11 cellular contexts compared by ENCODE assay signal in the genomic region with DNA sequence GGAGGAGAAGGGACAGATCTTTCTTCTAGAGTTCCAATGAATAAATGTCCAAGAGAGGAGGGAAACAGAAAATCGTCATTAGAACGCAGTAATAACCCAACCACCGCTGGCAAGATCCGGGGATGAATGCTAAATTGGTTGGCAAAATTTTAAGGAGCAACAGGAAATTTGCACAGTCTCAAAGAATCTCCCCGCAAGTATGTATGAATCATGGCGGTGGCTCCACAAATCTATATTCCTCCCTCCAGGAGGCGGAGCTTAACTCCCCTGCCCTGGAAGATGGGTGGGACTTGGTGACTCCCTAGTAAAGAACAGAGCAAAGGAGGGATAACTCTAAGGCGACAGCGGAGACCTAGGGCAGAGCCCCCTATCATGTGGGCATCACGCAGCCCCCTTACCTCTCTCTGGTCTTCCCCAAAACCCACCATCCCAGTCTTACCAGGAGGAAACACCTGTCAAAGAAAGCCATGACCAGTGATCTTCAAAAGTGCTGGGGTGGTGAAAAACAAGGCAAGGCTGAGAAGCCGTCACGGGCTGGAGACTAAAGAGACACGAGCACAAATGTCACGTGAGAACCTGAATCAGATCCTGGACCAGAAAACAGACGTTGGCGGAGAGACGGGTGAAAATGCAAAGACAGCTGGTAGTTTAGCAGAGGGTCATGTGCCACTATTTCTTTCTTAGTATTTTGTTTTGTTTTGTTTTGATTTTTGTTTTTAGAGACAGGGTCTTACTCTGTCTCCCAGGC.
A peak's percentile ranks its signal among the peaks of the same experiment; 100 is the strongest.
DNase-seq lines count a peak whose midpoint lies in the region; ATAC-seq lines count a peak whose summit lies in the region.
"Had no signal": no experiment of that assay in that cellular context is flagged by ENCODE, and none has a peak within 500 bp of the region (broad histone marks: within the 10 kb centered on the region; RNA-seq: fewer than 3 reads in every experiment).

No MANE protein-coding gene starts in this region.

- no peak overlapping the region for H3K9ac ChIP-seq in SK-N-MC (ENCODE audit: insufficient read length)

- peak; percentile 95 for DNase-seq in Daoy (ENCODE audit: low read depth)
- DNase-seq in SK-N-MC (ENCODE audit: low read depth, low spot score): peak; percentile 24
- peak; percentile 89 for DNase-seq in fibroblast of gingiva (ENCODE audit: low read depth)
- DNase-seq in pulmonary artery endothelial cell (ENCODE audit: low read depth, low spot score): peak; percentile 72
- no peak for DNase-seq in NK-92 treated with Interleukin-12 subunit alpha and Interleukin-12 subunit beta, amount 100 ng/mL, for 24 hours (lab: John Stamatoyannopoulos, UW)
- DNase-seq in NCI-H1417 treated with DMSO at 0.1 percent for 48 hours (lab: John Stamatoyannopoulos, UW): no peak
- DNase-seq in stimulated activated CD4-positive, alpha-beta T cell treated with anti-CD3 and anti-CD28 coated beads, Interleukin-4, amount 100 ng/mL, for 4 hours: no peak
- DNase-seq: GF-D8; psoas muscle; stimulated activated naive CD8-positive, alpha-beta T cell treated with anti-CD3 and anti-CD28 coated beads, Interleukin-15, amount 100 ng/mL, for 72 hours had no signal

- ATAC-seq in GM21619 (IDR thresholded peaks at IDR 0.05; ENCODE audit: unreplicated experiment): no peak
- ATAC-seq: stimulated activated naive CD8-positive, alpha-beta T cell treated with anti-CD3 and anti-CD28 coated beads, Interleukin-15, amount 100 ng/mL, for 72 hours had no signal

- H3K4me3 ChIP-seq in SK-N-MC: no peak overlapping the region
- H3K4me3 ChIP-seq: psoas muscle had no signal

- no peaks in the 10 kb centered on the region for H3K9me3 ChIP-seq in SK-N-MC (ENCODE audit: low read depth, low read length)
- H3K9me3 ChIP-seq: psoas muscle had no signal

- peaks cover 7% of the 10 kb centered on the region; the same call in 1 of the 2 replicates for H3K36me3 ChIP-seq in SK-N-MC (ENCODE audit: insufficient read depth, low read length)

- peak overlapping the region; percentile 30; the same call in 1 of the 2 replicates for H3K27ac ChIP-seq in SK-N-MC
- H3K27ac ChIP-seq: psoas muscle had no signal

Comparison
In these comparisons a context has a peak if more than half of its experiments do, and no peak if none do; other contexts are left out.
1. DNase-seq: peak in Daoy (single experiment), SK-N-MC (single experiment), fibroblast of gingiva (single experiment) and pulmonary artery endothelial cell (single experiment); none in NK-92 treated with Interleukin-12 subunit alpha and Interleukin-12 subunit beta, amount 100 ng/mL, for 24 hours (single experiment), NCI-H1417 treated with DMSO at 0.1 percent for 48 hours (single experiment) and stimulated activated CD4-positive, alpha-beta T cell treated with anti-CD3 and anti-CD28 coated beads, Interleukin-4, amount 100 ng/mL, for 4 hours (0 of 2).